ENCODE assay signal across 21 cellular contexts in the genomic region with DNA sequence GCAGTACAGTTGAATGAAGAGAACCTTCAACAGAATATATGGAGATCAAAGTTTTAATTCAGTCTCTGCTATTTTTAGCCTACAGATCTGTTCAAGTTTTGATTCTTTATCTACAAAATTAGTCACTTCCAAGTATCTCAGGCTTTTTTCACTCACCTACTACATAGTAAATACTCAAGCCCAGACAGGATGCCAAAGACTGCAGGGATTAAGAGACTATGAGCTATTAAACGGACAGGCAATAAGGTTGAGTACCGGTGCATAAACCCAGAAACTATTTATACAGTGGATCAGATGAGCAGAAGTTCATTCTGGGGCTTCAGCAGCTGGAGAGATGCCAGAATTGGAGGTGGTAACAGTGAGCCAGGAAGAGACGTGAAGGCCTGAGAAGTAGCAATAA. TPM values are rescaled to one million over a fixed set of nuclear protein-coding genes. Genes with fewer than 3 reads are reported as not detected.
DNase-seq lines count a peak whose midpoint lies in the region; ATAC-seq lines count a peak whose summit lies in the region.
"Had no signal": no experiment of that assay in that cellular context is flagged by ENCODE, and none has a peak within 500 bp of the region (broad histone marks: within the 10 kb centered on the region; RNA-seq: fewer than 3 reads in every experiment).

No MANE protein-coding gene starts in this region.

- DNase-seq in NAMALWA (ENCODE audit: low spot score) (peak; percentile 13), neuronal stem cell (ENCODE audit: low spot score) (no peak), posterior cingulate gyrus (no peak), GDM1 (lab: John Stamatoyannopoulos, UW) (no peak)
- no peak for DNase-seq in activated CD8-positive, alpha-beta memory T cell treated with anti-CD3 and anti-CD28 coated beads, Interleukin-2, amount 50 U/mL, for 48 hours
- DNase-seq: CD4-positive, CD25-positive, alpha-beta regulatory T cell; CD8-positive, alpha-beta T cell; DMS 273 treated with DMSO at 0.1 percent for 48 hours; DMS79; EL; GF-D8; H9; HFFc6 had no signal

- H3K14ac ChIP-seq in neuronal stem cell (ENCODE audit: low read length) = no peak overlapping the region

- no peak overlapping the region for H3K4me2 ChIP-seq in neuronal stem cell (ENCODE audit: insufficient read depth, low read length, poor library complexity, severe bottlenecking)
- H3K4me2 ChIP-seq: BLaER1, GM23338 had no signal

- H3K9me3 ChIP-seq in neuronal stem cell (replicated peaks in 1 of 2; ENCODE audit: control insufficient read depth in 2 of 2, insufficient read depth in 1 of 2, low read depth in 1 of 2, low read length in 2 of 2) = no peaks in the 10 kb centered on the region
- H3K9me3 ChIP-seq: BLaER1 had no signal

- no peak overlapping the region for H2BK15ac ChIP-seq in neuronal stem cell (ENCODE audit: low read length)

- H2BK120ac ChIP-seq in neuronal stem cell (ENCODE audit: low read depth, low read length) = no peak overlapping the region

- H2AFZ ChIP-seq in neuronal stem cell (ENCODE audit: low read length) = no peak overlapping the region
- H2AFZ ChIP-seq: GM23338 had no signal

- peak; percentile 26 for ATAC-seq in esophagus mucosa
- ATAC-seq: CD8-positive, alpha-beta T cell; GM23338; HCT116 had no signal

- H3K4me3 ChIP-seq in neuronal stem cell (ENCODE audit: low read length in 2 of 2) = no peak overlapping the region
- H3K4me3 ChIP-seq: BLaER1, GM23338 had no signal

- H3K4me1 ChIP-seq in neuronal stem cell (ENCODE audit: control insufficient read depth in 2 of 2, insufficient read depth in 1 of 2, low read depth in 1 of 2, low read length in 2 of 2) = peaks cover 0 to 9% of the 10 kb centered on the region in 2 donors
- H3K4me1 ChIP-seq: BLaER1 had no signal

- no peak overlapping the region for H3K18ac ChIP-seq in neuronal stem cell (ENCODE audit: low read length)

- no peaks in the 10 kb centered on the region for H3K79me1 ChIP-seq in neuronal stem cell (ENCODE audit: low read depth, low read length)

- H2BK5ac ChIP-seq in neuronal stem cell (ENCODE audit: low read length) = no peak overlapping the region

- peak overlapping the region; percentile 97 for H3K27ac ChIP-seq in neuronal stem cell (replicated peaks; ENCODE audit: low read length)
- H3K27ac ChIP-seq: BLaER1, C4-2B had no signal

- no peaks in the 10 kb centered on the region for H3K27me3 ChIP-seq in neuronal stem cell (ENCODE audit: control insufficient read depth in 3 of 3, insufficient read depth in 3 of 3, low read depth in 1 of 3, low read length in 3 of 3)
- H3K27me3 ChIP-seq: BLaER1 had no signal

- H4K91ac ChIP-seq in neuronal stem cell (ENCODE audit: low read depth, low read length, poor library complexity) = no peak overlapping the region

- H3K4ac ChIP-seq in neuronal stem cell (ENCODE audit: low read length) = no peak overlapping the region

- no peak overlapping the region for H2BK12ac ChIP-seq in neuronal stem cell (ENCODE audit: low read length)

- H2AK5ac ChIP-seq in neuronal stem cell (ENCODE audit: low read depth, low read length) = no peak overlapping the region

- H3K9ac ChIP-seq in neuronal stem cell (ENCODE audit: low read depth, low read length, poor library complexity) = no peak overlapping the region
- H3K9ac ChIP-seq: BLaER1 had no signal

- no CpG with 5 or more reads among the region's 3 CpGs for WGBS in neuronal stem cell (ENCODE audit: extremely low coverage in 2 of 2, insufficient read length in 2 of 2, insufficient replicate concordance in 1 of 2), 2 donors

- H3K36me3 ChIP-seq in neuronal stem cell (replicated peaks in 1 of 2; ENCODE audit: control insufficient read depth in 2 of 2, insufficient read depth in 2 of 2, low read length in 2 of 2) = no peaks in the 10 kb centered on the region
- H3K36me3 ChIP-seq: BLaER1 had no signal

- no peak overlapping the region for H4K8ac ChIP-seq in neuronal stem cell (ENCODE audit: low read depth, low read length)

- H3K23ac ChIP-seq in neuronal stem cell (ENCODE audit: low read depth, low read length, poor library complexity) = no peak overlapping the region

- intact Hi-C loops in posterior cingulate gyrus (cut with DNase I) = no loop called here

RNA-seq across cellular contexts. Expression of gene OR3A1, which starts 18.7 kb away (rescaled TPM):
- total RNA-seq in esophagus mucosa = not detected
- polyA plus RNA-seq in neuronal stem cell (2013, experiment 1 of 2) = not detected
- polyA plus RNA-seq in neuronal stem cell (2013, experiment 2 of 2) = not detected
- total RNA-seq: A172; A673; CD8-positive, alpha-beta T cell; H4; H9; HFFc6 had no signal
